In the genomic region with DNA sequence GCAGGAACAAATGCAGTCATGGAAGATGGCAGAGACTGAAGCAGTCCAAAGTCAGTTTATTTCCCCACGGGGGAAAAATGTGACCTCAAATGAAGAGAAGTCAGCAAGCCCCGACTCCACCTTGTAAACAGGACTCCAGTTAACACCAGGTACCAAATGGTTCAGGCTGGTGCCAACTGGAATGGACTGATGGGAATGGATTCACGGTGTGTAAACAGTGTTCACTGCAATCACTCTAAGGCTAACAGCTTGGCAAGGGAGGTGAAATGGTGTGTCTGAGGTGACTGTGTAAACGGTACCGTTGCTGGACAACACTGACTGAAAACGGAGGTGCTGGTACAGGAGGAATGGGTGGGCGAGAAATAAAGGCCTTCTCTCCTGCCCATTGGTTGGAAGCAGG, we compare ENCODE assay signal across 17 cellular contexts. TPM values are rescaled to one million over a fixed set of nuclear protein-coding genes. Genes with fewer than 3 reads are reported as not detected.
A peak's percentile ranks its signal among the peaks of the same experiment; 100 is the strongest.
DNase-seq lines count a peak whose midpoint lies in the region; ATAC-seq, FAIRE-seq and TF ChIP-seq lines count a peak whose summit lies in the region.
"Had no signal": no experiment of that assay in that cellular context is flagged by ENCODE, and none has a peak within 500 bp of the region (broad histone marks: within the 10 kb centered on the region; RNA-seq: fewer than 3 reads in every experiment).

No MANE protein-coding gene starts in this region.

- DNase-seq in activated T-cell treated with anti-CD3 and anti-CD28 coated beads, Interleukin-2, amount 50 U/mL, for 24 hours: no peak
- no peak for DNase-seq in activated T-cell treated with anti-CD3 and anti-CD28 coated beads, Interleukin-2, amount 50 U/mL, for 1 hour
- no peak for DNase-seq in HTR-8/SVneo (ENCODE audit: insufficient read length, low spot score)
- DNase-seq in cerebellar cortex (ENCODE audit: low spot score): peak; percentile 18
- peak in 2 of 6 donors; percentile 35 to 45 for DNase-seq in pancreas
- no peak for DNase-seq in tibial artery
- DNase-seq in mesothelial cell of epicardium (ENCODE audit: low spot score in 2 of 2, unreplicated experiment in 2 of 2): no peak
- DNase-seq: activated CD4-positive, alpha-beta T cell treated with anti-CD3 and anti-CD28 coated beads for 1 hour; NCI-H1105; NCI-H524; substantia nigra; T1000 had no signal

- TF ChIP-seq CTCF in pancreas (IDR thresholded peaks at IDR 0.05) (no peak), tibial artery (IDR thresholded peaks at IDR 0.05) (no peak), mesothelial cell of epicardium (IDR thresholded peaks at IDR 0.05; ENCODE audit: unreplicated experiment) (no peak)

- H3K4me3 Mint-ChIP-seq in activated T-cell treated with anti-CD3 and anti-CD28 coated beads, Interleukin-2, amount 50 U/mL, for 24 hours: no peak overlapping the region
- no peak overlapping the region for H3K4me3 Mint-ChIP-seq in mesothelial cell of epicardium

- ATAC-seq in pancreas (peak; percentile 67 to 83 (median 80)), HG02981 (IDR thresholded peaks at IDR 0.05; ENCODE audit: unreplicated experiment) (no peak)

- no peak overlapping the region for H3K4me3 ChIP-seq in pancreas
- no peak overlapping the region for H3K4me3 ChIP-seq in tibial artery
- H3K4me3 ChIP-seq: BLaER1 treated with 17β-estradiol and CSF1 and Interleukin-3, amounts not matched to agents 10 nM and 100 nM; coronary artery; vagina had no signal

- H3K27me3 Mint-ChIP-seq in activated T-cell treated with anti-CD3 and anti-CD28 coated beads, Interleukin-2, amount 50 U/mL, for 24 hours: no peaks in the 10 kb centered on the region
- no peaks in the 10 kb centered on the region for H3K27me3 Mint-ChIP-seq in mesothelial cell of epicardium (ENCODE audit: low read depth)

- H3K36me3 ChIP-seq in pancreas (peaks cover 0 to 41% (median 16%) of the 10 kb centered on the region in 3 donors), tibial artery (peaks cover 38 to 58% (median 49%) of the 10 kb centered on the region in 3 donors)

- peaks cover 91% of the 10 kb centered on the region for H3K4me1 Mint-ChIP-seq in activated T-cell treated with anti-CD3 and anti-CD28 coated beads, Interleukin-2, amount 50 U/mL, for 24 hours (ENCODE audit: low read depth)
- H3K4me1 Mint-ChIP-seq in mesothelial cell of epicardium: peaks cover 3% of the 10 kb centered on the region

- no peaks in the 10 kb centered on the region for H3K9me3 ChIP-seq in pancreas
- H3K9me3 ChIP-seq in tibial artery: no peaks in the 10 kb centered on the region
- H3K9me3 ChIP-seq: BLaER1 treated with 17β-estradiol and CSF1 and Interleukin-3, amounts not matched to agents 10 nM and 100 nM; vagina had no signal

- H3K36me3 Mint-ChIP-seq in activated T-cell treated with anti-CD3 and anti-CD28 coated beads, Interleukin-2, amount 50 U/mL, for 24 hours (ENCODE audit: low read depth): peaks cover 99% of the 10 kb centered on the region
- H3K36me3 Mint-ChIP-seq in mesothelial cell of epicardium: peaks cover 22% of the 10 kb centered on the region

- intact Hi-C loops in pancreas (cut with DNase I): no loop called here
- intact Hi-C loops in tibial artery (cut with DNase I; ENCODE audit: low total_unique reads): no loop called here

- H3K27me3 ChIP-seq in pancreas (no peaks in the 10 kb centered on the region), tibial artery (no peaks in the 10 kb centered on the region)
- H3K27me3 ChIP-seq: vagina had no signal

- H3K4me1 ChIP-seq in pancreas: peaks cover 0 to 15% (median 7%) of the 10 kb centered on the region in 3 donors
- peaks cover 0 to 6% (median 2%) of the 10 kb centered on the region in 4 donors for H3K4me1 ChIP-seq in tibial artery

- no peaks in the 10 kb centered on the region for H3K9me3 Mint-ChIP-seq in activated T-cell treated with anti-CD3 and anti-CD28 coated beads, Interleukin-2, amount 50 U/mL, for 24 hours
- H3K9me3 Mint-ChIP-seq in mesothelial cell of epicardium: no peaks in the 10 kb centered on the region

- FAIRE-seq in HTR-8/SVneo (lab: Jason Lieb, UNC) (peak; percentile 28), pancreas (lab: Jason Lieb, UNC) (no peak)
- FAIRE-seq: D721Med had no signal

- 25 to 27% methylated on average over 7 of the region's 7 CpGs for WGBS in pancreas, 2 donors

- H3K27ac Mint-ChIP-seq in activated T-cell treated with anti-CD3 and anti-CD28 coated beads, Interleukin-2, amount 50 U/mL, for 24 hours: peak overlapping the region; percentile 82
- H3K27ac Mint-ChIP-seq in mesothelial cell of epicardium: no peak overlapping the region

- H3K27ac ChIP-seq in pancreas: no peak overlapping the region
- no peak overlapping the region for H3K27ac ChIP-seq in tibial artery
- H3K27ac ChIP-seq: BLaER1 treated with 17β-estradiol and CSF1 and Interleukin-3, amounts not matched to agents 10 nM and 100 nM; coronary artery; vagina had no signal

RNA-seq across cellular contexts. Expression of gene PLAGL2, which starts 12.0 kb away (rescaled TPM):
- total RNA-seq in pancreas (1 to 10 TPM; 3.3 to 7.2 (median 4.6) TPM), mesothelial cell of epicardium (37.4 to 38.1 TPM (median 37.8 TPM) in 3 replicates)
- polyA plus RNA-seq in pancreas: 1 to 10 TPM; 2.4 to 4.4 TPM

RNA-seq across cellular contexts. Expression of gene POFUT1, which starts 12.1 kb away (rescaled TPM):
- 10 to 100 TPM; 10.9 to 20.7 (median 16.8) TPM for total RNA-seq in pancreas
- 10 to 100 TPM in 1 of 2 donors, 1 to 10 TPM in 1; 7.3 to 10.3 TPM for polyA plus RNA-seq in pancreas
- 43.7 to 46.3 TPM (median 45.3 TPM) in 3 replicates for total RNA-seq in mesothelial cell of epicardium
